In genomic region chr1:81550753-81551152, GRCh38 we compare ENCODE assay signal across 23 cellular contexts.
DNase-seq lines count a peak whose midpoint lies in the region; ATAC-seq and TF ChIP-seq lines count a peak whose summit lies in the region.
"Had no signal": no experiment of that assay in that cellular context is flagged by ENCODE, and none has a peak within 500 bp of the region (broad histone marks: within the 10 kb centered on the region; RNA-seq: fewer than 3 reads in every experiment).

No MANE protein-coding gene starts in this region.

- no peaks in the 10 kb centered on the region for H3K36me3 Mint-ChIP-seq in MCF 10A (ENCODE audit: insufficient read depth, unreplicated experiment)
- H3K36me3 Mint-ChIP-seq in type B pancreatic cell, result no peaks in the 10 kb centered on the region
- H3K36me3 Mint-ChIP-seq: activated naive CD4-positive, alpha-beta T cell treated with anti-CD3 and anti-CD28 coated beads, Interleukin-2, amount 50 U/mL, for 72 hours; naive B cell; stimulated activated naive B cell treated with anti-CD40 and anti-IgM and Interleukin-4, amounts not matched to agents 10 μg/mL and 1 μg/mL and 100 μg/mL, for 72 hours had no signal

- H3K79me2 ChIP-seq in mammary epithelial cell (ENCODE audit: insufficient read depth, low read length), result no peaks in the 10 kb centered on the region

- H3K36me3 ChIP-seq in mammary epithelial cell (ENCODE audit: insufficient read depth, low read length) (no peaks in the 10 kb centered on the region), gastrocnemius medialis (no peaks in the 10 kb centered on the region), neuronal stem cell (replicated peaks in 1 of 2; ENCODE audit: control insufficient read depth in 2 of 2, insufficient read depth in 2 of 2, low read length in 2 of 2) (no peaks in the 10 kb centered on the region)
- H3K36me3 ChIP-seq: heart right ventricle, Peyer's patch, spleen had no signal

- BruUV-seq in mammary epithelial cell (replicated peaks; lab: Mats Ljungman, UMichigan) (no TSS peak), MCF 10A (replicated peaks; lab: Mats Ljungman, UMichigan) (no TSS peak)

- H3K4me3 ChIP-seq in mammary epithelial cell (replicated peaks in 1 of 3; ENCODE audit: insufficient read depth in 1 of 3, low read depth in 2 of 3, low read length in 3 of 3) (no peak overlapping the region), gastrocnemius medialis (no peak overlapping the region), neuronal stem cell (ENCODE audit: low read length in 2 of 2) (no peak overlapping the region)
- H3K4me3 ChIP-seq: body of pancreas, heart right ventricle, Peyer's patch, spleen had no signal

- no peak overlapping the region for H3K4me3 Mint-ChIP-seq in MCF 10A (ENCODE audit: unreplicated experiment)
- peak overlapping the region; percentile 64 for H3K4me3 Mint-ChIP-seq in type B pancreatic cell
- H3K4me3 Mint-ChIP-seq: activated T-cell treated with anti-CD3 and anti-CD28 coated beads, Interleukin-2, amount 50 U/mL, for 4 hours; naive B cell; stimulated activated naive B cell treated with anti-CD40 and anti-IgM and Interleukin-4, amounts not matched to agents 10 μg/mL and 1 μg/mL and 100 μg/mL, for 72 hours had no signal

- no peak overlapping the region for H4K91ac ChIP-seq in neuronal stem cell (ENCODE audit: low read depth, low read length, poor library complexity)

- in situ Hi-C loops in mammary epithelial cell (cut with MboI; ENCODE audit: low sequenced_read_pairs in 2 of 2), result loop anchor here in 1 of 2 donors (25.0 kb wide), 1 partner anchor 212 kb away; no protein-coding TSS in a partner anchor
- in situ Hi-C loops in gastrocnemius medialis (cut with MboI; ENCODE audit: low sequenced_read_pairs in 4 of 4), result no loop called here

- whole genome bisulfite sequencing in mammary epithelial cell (ENCODE audit: low coverage, missing lambda C conversion rate), result 20% methylated on average over 1 of the region's 1 CpG
- WGBS in neuronal stem cell (ENCODE audit: extremely low coverage in 2 of 2, insufficient read length in 2 of 2, insufficient replicate concordance in 1 of 2), 2 donors, result no CpG with 5 or more reads among the region's 1 CpG

- no peak overlapping the region for H3K4me2 ChIP-seq in mammary epithelial cell (ENCODE audit: insufficient read depth, low read depth, low read length)
- no peak overlapping the region for H3K4me2 ChIP-seq in neuronal stem cell (ENCODE audit: insufficient read depth, low read length, poor library complexity, severe bottlenecking)

- no peak overlapping the region for H3K23ac ChIP-seq in neuronal stem cell (ENCODE audit: low read depth, low read length, poor library complexity)

- H3K9ac ChIP-seq in mammary epithelial cell (ENCODE audit: insufficient read depth, low read length) (no peak overlapping the region), neuronal stem cell (ENCODE audit: low read depth, low read length, poor library complexity) (no peak overlapping the region)

- H2BK5ac ChIP-seq in neuronal stem cell (ENCODE audit: low read length), result no peak overlapping the region

- no peak for TF ChIP-seq CTCF in mammary epithelial cell (conservative IDR thresholded peaks at IDR 0.05 in 1 of 2, IDR thresholded peaks at IDR 0.05 in 1 of 2; ENCODE audit: extremely low read depth in 1 of 2, insufficient read depth in 1 of 2, low read depth in 1 of 2, low read length in 2 of 2)
- TF ChIP-seq CTCF in MCF 10A (IDR thresholded peaks at IDR 0.05; ENCODE audit: unreplicated experiment), result no peak
- TF ChIP-seq CTCF in RWPE1 (conservative IDR thresholded peaks at IDR 0.05; ENCODE audit: low read depth), result no peak
- no peak for TF ChIP-seq CTCF in type B pancreatic cell (conservative IDR thresholded peaks at IDR 0.05)
- TF ChIP-seq CTCF in gastrocnemius medialis (IDR thresholded peaks at IDR 0.05 in 4 of 5, conservative IDR thresholded peaks at IDR 0.05 in 1 of 5), result no peak

- no peak overlapping the region for H2AK5ac ChIP-seq in neuronal stem cell (ENCODE audit: low read depth, low read length)

- H4K20me1 ChIP-seq in mammary epithelial cell (ENCODE audit: insufficient read depth, low read length), result no peaks in the 10 kb centered on the region

- no peak overlapping the region for H3K27ac ChIP-seq in mammary epithelial cell (ENCODE audit: insufficient read depth, low read depth, low read length)
- H3K27ac ChIP-seq in RWPE1, result no peak overlapping the region
- no peak overlapping the region for H3K27ac ChIP-seq in gastrocnemius medialis
- H3K27ac ChIP-seq in neuronal stem cell (replicated peaks; ENCODE audit: low read length), result no peak overlapping the region
- H3K27ac ChIP-seq: body of pancreas, heart right ventricle, Peyer's patch, spleen had no signal

- H3K9me3 Mint-ChIP-seq in MCF 10A (ENCODE audit: unreplicated experiment), result no peaks in the 10 kb centered on the region
- H3K9me3 Mint-ChIP-seq in type B pancreatic cell, result no peaks in the 10 kb centered on the region
- H3K9me3 Mint-ChIP-seq: activated naive CD4-positive, alpha-beta T cell treated with anti-CD3 and anti-CD28 coated beads, Interleukin-2, amount 50 U/mL, for 72 hours; activated T-cell treated with anti-CD3 and anti-CD28 coated beads, Interleukin-2, amount 50 U/mL, for 4 hours; stimulated activated naive B cell treated with anti-CD40 and anti-IgM and Interleukin-4, amounts not matched to agents 10 μg/mL and 1 μg/mL and 100 μg/mL, for 72 hours had no signal

- H3K9me3 ChIP-seq in mammary epithelial cell (replicated peaks; ENCODE audit: insufficient read depth, low read length) (no peaks in the 10 kb centered on the region), gastrocnemius medialis (no peaks in the 10 kb centered on the region), neuronal stem cell (replicated peaks in 1 of 2; ENCODE audit: control insufficient read depth in 2 of 2, insufficient read depth in 1 of 2, low read depth in 1 of 2, low read length in 2 of 2) (no peaks in the 10 kb centered on the region)
- H3K9me3 ChIP-seq: body of pancreas, heart right ventricle, Peyer's patch, spleen had no signal

- dilution Hi-C loops in mammary epithelial cell (cut with HindIII; ENCODE audit: low sequenced_read_pairs), result no loop called here

- no peak for TF ChIP-seq POLR2A in gastrocnemius medialis (IDR thresholded peaks at IDR 0.05)

- no peak overlapping the region for H3K27ac Mint-ChIP-seq in MCF 10A (ENCODE audit: low read depth, unreplicated experiment)
- H3K27ac Mint-ChIP-seq in type B pancreatic cell, result peak overlapping the region; percentile 96
- H3K27ac Mint-ChIP-seq: activated naive CD4-positive, alpha-beta T cell treated with anti-CD3 and anti-CD28 coated beads, Interleukin-2, amount 50 U/mL, for 72 hours; naive B cell; stimulated activated naive B cell treated with anti-CD40 and anti-IgM and Interleukin-4, amounts not matched to agents 10 μg/mL and 1 μg/mL and 100 μg/mL, for 72 hours had no signal

- no peak for ATAC-seq in gastrocnemius medialis
- ATAC-seq: activated naive CD4-positive, alpha-beta T cell treated with anti-CD3 and anti-CD28 coated beads, Interleukin-2, amount 50 U/mL, for 72 hours; activated T-cell treated with anti-CD3 and anti-CD28 coated beads, Interleukin-2, amount 50 U/mL, for 4 hours; body of pancreas; left lobe of liver; stimulated activated naive B cell treated with anti-CD40 and anti-IgM and Interleukin-4, amounts not matched to agents 10 μg/mL and 1 μg/mL and 100 μg/mL, for 72 hours had no signal

- DNase-seq in mammary epithelial cell (peak; percentile 78), MCF 10A (ENCODE audit: unreplicated experiment) (no peak), RWPE1 (ENCODE audit: low spot score) (peak; percentile 72), iPS-NIHi7 (ENCODE audit: extremely low spot score) (peak; percentile 40), type B pancreatic cell (ENCODE audit: extremely low spot score, unreplicated experiment) (no peak), gastrocnemius medialis (no peak), neuronal stem cell (ENCODE audit: low spot score) (no peak)
- DNase-seq in effector CD4-positive, alpha-beta T cell, result no peak
- DNase-seq: activated CD4-positive, alpha-beta T cell treated with anti-CD3 and anti-CD28 coated beads, Interleukin-2, amount 50 U/mL, for 48 hours; activated T-cell treated with anti-CD3 and anti-CD28 coated beads, Interleukin-2, amount 50 U/mL, for 4 hours; body of pancreas; GDM1; H7; heart right ventricle; naive B cell; NCI-H1694; NCI-H69; Peyer's patch; posterior cingulate gyrus; spleen; stimulated activated naive B cell treated with anti-CD40 and anti-IgM and Interleukin-4, amounts not matched to agents 10 μg/mL and 1 μg/mL and 100 μg/mL, for 72 hours had no signal

- no peaks in the 10 kb centered on the region for H3K79me1 ChIP-seq in neuronal stem cell (ENCODE audit: low read depth, low read length)

- H3K4me1 ChIP-seq in mammary epithelial cell (ENCODE audit: insufficient read depth, low read length), result peaks cover 8% of the 10 kb centered on the region
- H3K4me1 ChIP-seq in gastrocnemius medialis, result no peaks in the 10 kb centered on the region
- H3K4me1 ChIP-seq in neuronal stem cell (ENCODE audit: control insufficient read depth in 2 of 2, insufficient read depth in 1 of 2, low read depth in 1 of 2, low read length in 2 of 2), result peaks cover 8 to 18% of the 10 kb centered on the region in 2 donors
- H3K4me1 ChIP-seq: body of pancreas, Peyer's patch, spleen had no signal

- no peaks in the 10 kb centered on the region for H3K27me3 Mint-ChIP-seq in MCF 10A (ENCODE audit: insufficient read depth, unreplicated experiment)
- H3K27me3 Mint-ChIP-seq in type B pancreatic cell, result no peaks in the 10 kb centered on the region
- H3K27me3 Mint-ChIP-seq: naive B cell; stimulated activated naive B cell treated with anti-CD40 and anti-IgM and Interleukin-4, amounts not matched to agents 10 μg/mL and 1 μg/mL and 100 μg/mL, for 72 hours had no signal

- H3K14ac ChIP-seq in neuronal stem cell (ENCODE audit: low read length), result no peak overlapping the region

- no peak overlapping the region for H2AFZ ChIP-seq in mammary epithelial cell (ENCODE audit: low read depth, low read length)
- H2AFZ ChIP-seq in neuronal stem cell (ENCODE audit: low read length), result no peak overlapping the region

- no peak overlapping the region for H3K18ac ChIP-seq in neuronal stem cell (ENCODE audit: low read length)

- H2BK12ac ChIP-seq in neuronal stem cell (ENCODE audit: low read length), result no peak overlapping the region

- no peaks in the 10 kb centered on the region for H3K4me1 Mint-ChIP-seq in MCF 10A (ENCODE audit: insufficient read depth, unreplicated experiment)
- H3K4me1 Mint-ChIP-seq in type B pancreatic cell (ENCODE audit: unreplicated experiment), result peaks cover 37% of the 10 kb centered on the region
- H3K4me1 Mint-ChIP-seq: naive B cell; stimulated activated naive B cell treated with anti-CD40 and anti-IgM and Interleukin-4, amounts not matched to agents 10 μg/mL and 1 μg/mL and 100 μg/mL, for 72 hours had no signal

- H2BK15ac ChIP-seq in neuronal stem cell (ENCODE audit: low read length), result no peak overlapping the region

- no peak overlapping the region for H4K8ac ChIP-seq in neuronal stem cell (ENCODE audit: low read depth, low read length)

- CTCF ChIA-PET in mammary epithelial cell (lab: Charles Lee; ENCODE audit: low non-redundant PET), result no interaction called here
- CTCF ChIA-PET in MCF 10A (lab: Yijun Ruan, JAX), result interaction anchor here (0.6 to 4.5 kb wide), 26 partner anchors 8 to 1880 kb away, joined by 3 to 54 read pairs (median 4); partner anchors contain the start of gene ADGRL2
- CTCF ChIA-PET in RWPE1 (lab: Yijun Ruan, JAX), result interaction anchor here (1.0 to 1.2 kb wide), 3 partner anchors 40 to 261 kb away, joined by 3 read pairs; no protein-coding TSS in a partner anchor

- no peak overlapping the region for H2BK120ac ChIP-seq in neuronal stem cell (ENCODE audit: low read depth, low read length)

- H3K27me3 ChIP-seq in mammary epithelial cell (ENCODE audit: insufficient read depth, low read length) (no peaks in the 10 kb centered on the region), gastrocnemius medialis (no peaks in the 10 kb centered on the region), neuronal stem cell (ENCODE audit: control insufficient read depth in 3 of 3, insufficient read depth in 3 of 3, low read depth in 1 of 3, low read length in 3 of 3) (no peaks in the 10 kb centered on the region)
- H3K27me3 ChIP-seq: body of pancreas, heart right ventricle, Peyer's patch, spleen had no signal

- no peak overlapping the region for H3K4ac ChIP-seq in neuronal stem cell (ENCODE audit: low read length)

- POLR2A ChIA-PET in MCF 10A (lab: Yijun Ruan, JAX) (interaction anchor here (1.2 to 1.6 kb wide), 3 partner anchors 207 to 252 kb away, joined by 4 to 14 read pairs (median 4); partner anchors contain the start of gene ADGRL2), RWPE1 (lab: Yijun Ruan, JAX; ENCODE audit: low non-redundant PET) (no interaction called here)

- intact Hi-C loops in mammary epithelial cell (cut with micrococcal nuclease), result no loop called here
- intact Hi-C loops in MCF 10A (cut with micrococcal nuclease), result no loop called here
- intact Hi-C loops in gastrocnemius medialis (cut with DNase I; ENCODE audit: low total_unique reads), result no loop called here

Comparison
In these comparisons a context has a peak if more than half of its experiments do, and no peak if none do; other contexts are left out.
1. DNase-seq: peak in mammary epithelial cell (single experiment), RWPE1 (single experiment) and iPS-NIHi7 (single experiment); none in MCF 10A (single experiment), type B pancreatic cell (single experiment), gastrocnemius medialis (0 of 2), neuronal stem cell (single experiment) and effector CD4-positive, alpha-beta T cell (single experiment).